In the genomic region with DNA sequence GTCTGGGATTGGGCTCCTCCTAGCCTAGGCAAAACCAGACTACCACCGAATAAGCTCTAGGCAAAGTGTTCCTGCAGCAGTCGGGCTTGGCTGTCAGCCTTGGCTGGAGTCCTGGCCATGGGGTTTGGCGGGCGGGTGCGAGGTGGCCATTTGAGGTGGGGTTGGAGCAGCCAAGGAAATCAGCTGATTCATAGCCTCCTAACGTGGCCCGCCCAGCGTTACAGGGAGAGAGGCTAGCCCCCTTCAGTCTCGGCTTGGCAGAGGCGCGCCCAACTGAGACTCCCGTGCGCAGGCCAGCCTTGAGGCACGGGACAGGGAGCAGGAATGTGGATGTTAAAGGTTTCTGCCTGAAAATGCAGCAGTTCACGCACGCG, we compare ENCODE assay signal across 8 cellular contexts. TPM values are rescaled to one million over a fixed set of nuclear protein-coding genes. Genes with fewer than 3 reads are reported as not detected.
A peak's percentile ranks its signal among the peaks of the same experiment; 100 is the strongest.
DNase-seq lines count a peak whose midpoint lies in the region; ATAC-seq, FAIRE-seq and TF ChIP-seq lines count a peak whose summit lies in the region.

No MANE protein-coding gene starts in this region.

- H3K27me3 ChIP-seq in colonic mucosa = peaks cover 3% of the 10 kb centered on the region

- no peak for TF ChIP-seq CTCF in colonic mucosa (IDR thresholded peaks at IDR 0.05)

- no peak for FAIRE-seq in GM12891 (lab: Jason Lieb, UNC)

- H3K4me3 Mint-ChIP-seq in activated T-helper 17 cell treated with anti-CD3 and anti-CD28 coated beads, Interleukin-2, amount 50 U/mL, for 72 hours = no peak overlapping the region

- peaks cover 67% of the 10 kb centered on the region for H3K27me3 Mint-ChIP-seq in activated T-helper 17 cell treated with anti-CD3 and anti-CD28 coated beads, Interleukin-2, amount 50 U/mL, for 72 hours

- intact Hi-C loops in colonic mucosa (cut with DNase I) = no loop called here

- no peaks in the 10 kb centered on the region for H3K36me3 Mint-ChIP-seq in activated T-helper 17 cell treated with anti-CD3 and anti-CD28 coated beads, Interleukin-2, amount 50 U/mL, for 72 hours (ENCODE audit: low read depth)

- no peak overlapping the region for H3K27ac Mint-ChIP-seq in activated T-helper 17 cell treated with anti-CD3 and anti-CD28 coated beads, Interleukin-2, amount 50 U/mL, for 72 hours

- H3K4me3 ChIP-seq in colonic mucosa = peak overlapping the region; percentile 57

- H3K4me1 ChIP-seq in colonic mucosa = peaks cover 19% of the 10 kb centered on the region

- DNase-seq in HS-27A (ENCODE audit: low read depth) = peak; percentile 70
- peak; percentile 72 for DNase-seq in colonic mucosa
- DNase-seq in kidney tubule cell (ENCODE audit: low spot score) = peak; percentile 60
- DNase-seq in substantia nigra (lab: John Stamatoyannopoulos, UW) = peak in 46 of 49 donors; percentile 45 to 85 (median 72)
- no peak for DNase-seq in NCI-H1930 (lab: John Stamatoyannopoulos, UW)
- no peak for DNase-seq in cortex of kidney (lab: John Stamatoyannopoulos, UW)
- DNase-seq in GM12891 (ENCODE audit: insufficient read length, low spot score) = no peak

- no peaks in the 10 kb centered on the region for H3K9me3 ChIP-seq in colonic mucosa

- H3K27ac ChIP-seq in colonic mucosa = peak overlapping the region; percentile 84
- peak overlapping the region; percentile 98 for H3K27ac ChIP-seq in substantia nigra (ENCODE audit: low read depth, low read length, poor library complexity, severe bottlenecking)

- peak overlapping the region; percentile 84 for H3K9ac ChIP-seq in colonic mucosa (ENCODE audit: low read depth in 2 of 2, low read length in 2 of 2)

- no peak for ATAC-seq in activated T-helper 17 cell treated with anti-CD3 and anti-CD28 coated beads, Interleukin-2, amount 50 U/mL, for 72 hours (replicated peaks)

- no peaks in the 10 kb centered on the region for H3K36me3 ChIP-seq in colonic mucosa

- H3K9me3 Mint-ChIP-seq in activated T-helper 17 cell treated with anti-CD3 and anti-CD28 coated beads, Interleukin-2, amount 50 U/mL, for 72 hours = no peaks in the 10 kb centered on the region

- TF ChIP-seq POLR2A in GM12891 (IDR thresholded peaks at IDR 0.05; ENCODE audit: low read depth, low read length) = no peak

- peaks cover 3% of the 10 kb centered on the region for H3K4me1 Mint-ChIP-seq in activated T-helper 17 cell treated with anti-CD3 and anti-CD28 coated beads, Interleukin-2, amount 50 U/mL, for 72 hours

TF ChIP-seq in GM12891, 5 proteins besides CTCF, POLR2A, EP300 and RAD21:
- TF ChIP-seq TAF1 (IDR thresholded peaks at IDR 0.05; ENCODE audit: low read depth, low read length) = no peak
- TF ChIP-seq POLR2AphosphoS5 (IDR thresholded peaks at IDR 0.05; ENCODE audit: low read depth, low read length) = no peak
- no peak for TF ChIP-seq PAX5 (IDR thresholded peaks at IDR 0.05; ENCODE audit: insufficient read depth, low read length, severe bottlenecking)
- no peak for TF ChIP-seq SPI1 (IDR thresholded peaks at IDR 0.05; ENCODE audit: low read depth, low read length)
- TF ChIP-seq POU2F2 (IDR thresholded peaks at IDR 0.05; ENCODE audit: low read depth, low read length) = no peak

RNA-seq across cellular contexts. Expression of a gene that starts 1.9 kb away (rescaled TPM):
- 10 to 100 TPM; 12.5 to 40.4 TPM for total RNA-seq in colonic mucosa
- 0.05 TPM for polyA plus RNA-seq in GM12891 (2012; ENCODE audit: low read depth, missing spikeins)
- not detected for total RNA-seq in activated T-helper 17 cell treated with anti-CD3 and anti-CD28 coated beads, Interleukin-2, amount 50 U/mL, for 72 hours

Comparison
In these comparisons a context has a peak if more than half of its experiments do, and no peak if none do; other contexts are left out.
1. DNase-seq: peak in HS-27A (single experiment), colonic mucosa (single experiment), kidney tubule cell (single experiment) and substantia nigra (46 of 49); none in NCI-H1930 (0 of 2), cortex of kidney (single experiment) and GM12891 (single experiment).
2. RNA of a gene that starts 1.9 kb away (total RNA-seq): 12.5 to 40.4 TPM in colonic mucosa; not detected in activated T-helper 17 cell treated with anti-CD3 and anti-CD28 coated beads, Interleukin-2, amount 50 U/mL, for 72 hours; every median in the first group is over 10 times any median in the second.